In the genomic region with DNA sequence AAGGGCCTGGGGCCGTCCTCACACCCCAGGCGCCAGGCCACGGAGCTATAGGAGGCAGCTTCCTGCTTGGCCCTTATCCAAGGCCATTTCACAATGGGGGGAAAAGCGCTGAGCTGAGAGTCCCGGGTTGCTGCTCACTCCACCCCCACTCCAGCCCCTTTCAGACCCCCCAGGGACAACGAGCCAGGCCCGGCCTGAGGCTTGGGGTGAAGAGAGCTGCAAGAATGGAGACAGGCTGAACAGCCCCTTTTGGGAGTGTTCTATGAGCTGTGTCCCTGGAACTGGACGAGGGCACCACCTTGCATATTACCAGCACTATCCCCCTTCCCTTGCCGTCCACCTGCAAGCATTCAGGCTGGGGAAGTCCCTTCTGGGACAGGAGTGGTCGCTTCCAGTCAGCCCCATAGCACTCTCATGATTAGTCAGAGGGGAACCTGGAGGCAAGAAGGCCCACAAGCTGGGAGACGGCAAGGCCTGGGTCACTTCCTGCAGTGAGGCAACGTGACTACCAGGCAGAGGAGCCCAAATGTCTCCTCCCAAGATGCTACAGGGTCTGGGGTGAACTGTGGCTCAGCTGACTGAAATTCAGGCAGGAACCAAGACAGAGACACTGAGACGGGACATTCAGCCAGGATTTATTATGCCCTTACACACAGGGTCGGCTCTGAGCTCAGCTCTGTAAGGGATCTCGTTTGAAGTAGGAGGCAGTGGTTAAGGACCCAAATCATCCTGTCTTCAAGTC, we compare ENCODE assay signal across 8 cellular contexts. TPM values are rescaled to one million over a fixed set of nuclear protein-coding genes. Genes with fewer than 3 reads are reported as not detected.
A peak's percentile ranks its signal among the peaks of the same experiment; 100 is the strongest.
DNase-seq lines count a peak whose midpoint lies in the region; ATAC-seq, FAIRE-seq and TF ChIP-seq lines count a peak whose summit lies in the region.

No MANE protein-coding gene starts in this region.

- TF ChIP-seq POLR2A in upper lobe of left lung (IDR thresholded peaks at IDR 0.05) = peak in 1 of 4 donors; percentile 40

- H3K9me3 Mint-ChIP-seq in IgD-negative memory B cell (no peaks in the 10 kb centered on the region), activated B cell treated with CpG ODN at 0.5 μM for 24 hours (no peaks in the 10 kb centered on the region)
- peaks cover 3% of the 10 kb centered on the region for H3K9me3 Mint-ChIP-seq in natural killer cell treated with Interleukin-12 subunit alpha and Interleukin-12 subunit beta and Interleukin-15 and Interleukin-18, amount 100 ng/mL, for 72 hours

- no peak for TF ChIP-seq EP300 in upper lobe of left lung (IDR thresholded peaks at IDR 0.05)

- H3K4me1 ChIP-seq in duodenal mucosa (ENCODE audit: control insufficient read depth in 1 of 2, insufficient read depth in 2 of 2, low read length in 2 of 2) (peaks cover 59 to 60% of the 10 kb centered on the region in 2 donors), upper lobe of left lung (peaks cover 38 to 48% (median 45%) of the 10 kb centered on the region in 4 donors)

- TF ChIP-seq CTCF in activated B cell treated with CpG ODN at 0.5 μM for 24 hours (IDR thresholded peaks at IDR 0.05) (no peak), upper lobe of left lung (IDR thresholded peaks at IDR 0.05) (no peak)

- H3K36me3 Mint-ChIP-seq in IgD-negative memory B cell (no peaks in the 10 kb centered on the region), activated B cell treated with CpG ODN at 0.5 μM for 24 hours (ENCODE audit: low read depth) (no peaks in the 10 kb centered on the region)
- no peaks in the 10 kb centered on the region for H3K36me3 Mint-ChIP-seq in natural killer cell treated with Interleukin-12 subunit alpha and Interleukin-12 subunit beta and Interleukin-15 and Interleukin-18, amount 100 ng/mL, for 72 hours

- intact Hi-C loops in activated B cell treated with CpG ODN at 0.5 μM for 24 hours (cut with micrococcal nuclease) = loop anchor here (1.0 to 10.0 kb wide), 3 partner anchors 17 to 377 kb away; no protein-coding TSS in a partner anchor

- peak; percentile 50 for ATAC-seq in GM21381 (IDR thresholded peaks at IDR 0.05; ENCODE audit: unreplicated experiment)
- ATAC-seq in activated B cell treated with CpG ODN at 0.5 μM for 24 hours (ENCODE audit: low read depth) = peak; percentile 57
- ATAC-seq in natural killer cell treated with Interleukin-12 subunit alpha and Interleukin-12 subunit beta and Interleukin-15 and Interleukin-18, amount 100 ng/mL, for 72 hours = peak; percentile 83 to 87
- peak; percentile 64 to 68 for ATAC-seq in upper lobe of left lung (ENCODE audit: low FRiP score in 2 of 2)

- H3K9ac ChIP-seq in duodenal mucosa (ENCODE audit: low read depth in 1 of 2, low read length in 2 of 2) = peak overlapping the region in 1 of 2 donors; percentile 0

- no peaks in the 10 kb centered on the region for H3K27me3 ChIP-seq in duodenal mucosa (ENCODE audit: control insufficient read depth in 1 of 2, insufficient read depth in 2 of 2, low read length in 2 of 2)
- H3K27me3 ChIP-seq in upper lobe of left lung = no peaks in the 10 kb centered on the region

- H3K36me3 ChIP-seq in duodenal mucosa (ENCODE audit: control insufficient read depth in 1 of 2, insufficient read depth in 2 of 2, low read length in 2 of 2) (no peaks in the 10 kb centered on the region), upper lobe of left lung (no peaks in the 10 kb centered on the region)

- H3K27ac Mint-ChIP-seq in IgD-negative memory B cell (peak overlapping the region in 2 of 3 donors; percentile 57 to 83), activated B cell treated with CpG ODN at 0.5 μM for 24 hours (peak overlapping the region; percentile 93)
- H3K27ac Mint-ChIP-seq in natural killer cell treated with Interleukin-12 subunit alpha and Interleukin-12 subunit beta and Interleukin-15 and Interleukin-18, amount 100 ng/mL, for 72 hours = peak overlapping the region; percentile 86 to 93

- no peak for FAIRE-seq in urothelium cell line (lab: Jason Lieb, UNC)

- H3K4me1 Mint-ChIP-seq in IgD-negative memory B cell (peaks cover 38 to 50% (median 44%) of the 10 kb centered on the region in 3 donors), activated B cell treated with CpG ODN at 0.5 μM for 24 hours (peaks cover 72% of the 10 kb centered on the region)
- peaks cover 55 to 56% of the 10 kb centered on the region in 2 donors for H3K4me1 Mint-ChIP-seq in natural killer cell treated with Interleukin-12 subunit alpha and Interleukin-12 subunit beta and Interleukin-15 and Interleukin-18, amount 100 ng/mL, for 72 hours (ENCODE audit: low read depth in 2 of 2)

- H3K27me3 Mint-ChIP-seq in IgD-negative memory B cell (no peaks in the 10 kb centered on the region), activated B cell treated with CpG ODN at 0.5 μM for 24 hours (no peaks in the 10 kb centered on the region)
- H3K27me3 Mint-ChIP-seq in natural killer cell treated with Interleukin-12 subunit alpha and Interleukin-12 subunit beta and Interleukin-15 and Interleukin-18, amount 100 ng/mL, for 72 hours = no peaks in the 10 kb centered on the region

- CTCF ChIA-PET in activated B cell treated with CpG ODN at 0.5 μM for 24 hours (lab: Charles Lee) = interaction anchor here (0.7 to 11.2 kb wide), 12 partner anchors 8 to 261 kb away, joined by 3 to 519 read pairs (median 6); a partner anchor contains a TSS

- no peaks in the 10 kb centered on the region for H3K9me3 ChIP-seq in duodenal mucosa (ENCODE audit: control insufficient read depth in 1 of 2, low read length in 2 of 2)
- no peaks in the 10 kb centered on the region for H3K9me3 ChIP-seq in upper lobe of left lung

- H3K4me3 Mint-ChIP-seq in IgD-negative memory B cell (peak overlapping the region in 3 of 4 donors; percentile 61 to 89 (median 86)), activated B cell treated with CpG ODN at 0.5 μM for 24 hours (peak overlapping the region; percentile 42)
- peak overlapping the region; percentile 81 for H3K4me3 Mint-ChIP-seq in natural killer cell treated with Interleukin-12 subunit alpha and Interleukin-12 subunit beta and Interleukin-15 and Interleukin-18, amount 100 ng/mL, for 72 hours

- H3K27ac ChIP-seq in duodenal mucosa (ENCODE audit: low read depth, low read length) (peak overlapping the region; percentile 39), upper lobe of left lung (peak overlapping the region; percentile 72 to 85 (median 79))

- DNase-seq in Caki2 (ENCODE audit: low read depth) (peak; percentile 63), activated B cell treated with CpG ODN at 0.5 μM for 24 hours (peak; percentile 40), upper lobe of left lung (peak; percentile 74 to 83), urothelium cell line (ENCODE audit: low spot score) (no peak)
- DNase-seq in natural killer cell treated with Interleukin-12 subunit alpha and Interleukin-12 subunit beta and Interleukin-15 and Interleukin-18, amount 100 ng/mL, for 72 hours (ENCODE audit: low spot score) = peak; percentile 81

- POLR2A ChIA-PET in activated B cell treated with CpG ODN at 0.5 μM for 24 hours (lab: Charles Lee) = interaction anchor here (0.8 to 13.9 kb wide), 22 partner anchors 8 to 289 kb away, joined by 3 to 1329 read pairs (median 9); a partner anchor contains a TSS

- in situ Hi-C loops in Caki2 (cut with HindIII; ENCODE audit: low pct_unique_long_range_greater_than_20kb, low sequenced_read_pairs) = loop anchor here (25.0 kb wide), 1 partner anchor 165 kb away; no protein-coding TSS in a partner anchor

- H3K4me3 ChIP-seq in duodenal mucosa (ENCODE audit: low read depth in 1 of 2, low read length in 2 of 2) (peak overlapping the region in 1 of 2 donors; percentile 21), upper lobe of left lung (no peak overlapping the region)

- WGBS in upper lobe of left lung, 2 donors = 18 to 22% methylated on average over 10 to 15 of the region's 15 CpGs

RNA-seq across cellular contexts. Expression of a gene that starts 8.6 kb away (rescaled TPM):
- total RNA-seq in Caki2 (2014; rRNA removed; shearing (Covaris generic); ENCODE audit: low replicate concordance) = 175 and 229 TPM in 2 replicates
- 753 TPM for polyA plus RNA-seq in IgD-negative memory B cell
- total RNA-seq in activated B cell treated with CpG ODN at 0.5 μM for 24 hours = 183 and 217 TPM in 2 replicates
- 100 to 1,000 TPM in 1 of 2 donors, 10 to 100 TPM in 1; 92.6 to 137 TPM for total RNA-seq in natural killer cell treated with Interleukin-12 subunit alpha and Interleukin-12 subunit beta and Interleukin-15 and Interleukin-18, amount 100 ng/mL, for 72 hours
- 100 to 1,000 TPM in 5 of 6 donors, 10 to 100 TPM in 1; 55.5 to 342 (median 191) TPM for total RNA-seq in upper lobe of left lung
